In the genomic region with DNA sequence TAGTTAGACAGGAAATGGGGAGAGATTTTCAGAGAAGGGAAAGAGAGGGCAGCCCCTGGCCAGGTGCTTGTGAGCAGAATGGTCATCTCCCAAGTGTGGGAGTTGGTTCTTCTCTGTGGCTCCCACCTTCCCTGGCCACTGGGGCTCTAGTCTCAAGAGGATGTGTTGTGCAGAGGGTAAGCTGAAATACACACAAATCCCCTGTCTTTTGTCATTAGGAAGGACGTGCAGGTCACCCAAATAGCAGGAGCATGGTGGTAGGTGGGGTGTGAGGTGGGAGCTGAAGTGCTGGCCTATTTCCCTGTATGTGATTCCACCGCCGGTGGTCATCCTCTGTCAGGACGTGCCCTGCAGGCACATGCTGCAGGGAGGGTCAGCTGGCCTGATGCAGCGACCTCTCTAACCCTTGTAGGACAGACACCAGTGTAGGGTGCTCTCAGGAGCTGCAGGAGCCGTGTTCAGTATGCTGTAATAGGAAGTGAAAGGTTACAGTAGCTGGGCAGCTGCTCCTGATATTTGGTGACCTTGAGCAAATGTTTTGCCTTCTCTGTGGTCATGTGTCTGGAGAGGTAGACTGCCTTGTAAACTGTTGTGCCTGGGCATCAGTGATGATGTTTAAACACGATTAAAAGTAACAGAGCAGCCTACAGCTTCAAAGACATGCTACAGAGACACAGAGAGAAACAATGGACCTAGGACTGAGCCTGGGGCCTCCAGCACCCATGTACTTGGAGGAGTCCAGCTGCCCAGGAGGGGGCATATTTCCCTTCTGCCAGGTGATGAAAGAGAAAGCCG, we compare ENCODE assay signal across 1 cellular context.
A peak's percentile ranks its signal among the peaks of the same experiment; 100 is the strongest.
TF ChIP-seq lines count a peak whose summit lies in the region.

No MANE protein-coding gene starts in this region.

TF ChIP-seq in HepG2, 621 proteins besides CTCF, POLR2A, EP300 and RAD21 (continued from another document and continues in another):
- TF ChIP-seq, protein P1, sequence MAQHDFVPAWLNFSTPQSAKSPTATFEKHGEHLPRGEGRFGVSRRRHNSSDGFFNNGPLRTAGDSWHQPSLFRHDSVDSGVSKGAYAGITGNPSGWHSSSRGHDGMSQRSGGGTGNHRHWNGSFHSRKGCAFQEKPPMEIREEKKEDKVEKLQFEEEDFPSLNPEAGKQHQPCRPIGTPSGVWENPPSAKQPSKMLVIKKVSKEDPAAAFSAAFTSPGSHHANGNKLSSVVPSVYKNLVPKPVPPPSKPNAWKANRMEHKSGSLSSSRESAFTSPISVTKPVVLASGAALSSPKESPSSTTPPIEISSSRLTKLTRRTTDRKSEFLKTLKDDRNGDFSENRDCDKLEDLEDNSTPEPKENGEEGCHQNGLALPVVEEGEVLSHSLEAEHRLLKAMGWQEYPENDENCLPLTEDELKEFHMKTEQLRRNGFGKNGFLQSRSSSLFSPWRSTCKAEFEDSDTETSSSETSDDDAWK (CRISPR knock-in tag; IDR thresholded peaks at IDR 0.05) = no peak
- TF ChIP-seq, protein P2, sequence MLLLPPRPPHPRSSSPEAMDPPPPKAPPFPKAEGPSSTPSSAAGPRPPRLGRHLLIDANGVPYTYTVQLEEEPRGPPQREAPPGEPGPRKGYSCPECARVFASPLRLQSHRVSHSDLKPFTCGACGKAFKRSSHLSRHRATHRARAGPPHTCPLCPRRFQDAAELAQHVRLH (CRISPR knock-in tag; IDR thresholded peaks at IDR 0.05; ENCODE audit: borderline replicate concordance, low read depth) = peak; percentile 94; the same call in 1 of the 2 replicates
- TF ChIP-seq MAF1 (CRISPR knock-in tag; IDR thresholded peaks at IDR 0.05; ENCODE audit: borderline replicate concordance) = no peak
- TF ChIP-seq ZNF430 (CRISPR knock-in tag; IDR thresholded peaks at IDR 0.05) = no peak
- peak; percentile 58; the same call in 1 of the 2 replicates for TF ChIP-seq YEATS4 (CRISPR knock-in tag; IDR thresholded peaks at IDR 0.05; ENCODE audit: borderline replicate concordance)
- TF ChIP-seq RORA (CRISPR knock-in tag; IDR thresholded peaks at IDR 0.05) = no peak
- TF ChIP-seq, protein P3, sequence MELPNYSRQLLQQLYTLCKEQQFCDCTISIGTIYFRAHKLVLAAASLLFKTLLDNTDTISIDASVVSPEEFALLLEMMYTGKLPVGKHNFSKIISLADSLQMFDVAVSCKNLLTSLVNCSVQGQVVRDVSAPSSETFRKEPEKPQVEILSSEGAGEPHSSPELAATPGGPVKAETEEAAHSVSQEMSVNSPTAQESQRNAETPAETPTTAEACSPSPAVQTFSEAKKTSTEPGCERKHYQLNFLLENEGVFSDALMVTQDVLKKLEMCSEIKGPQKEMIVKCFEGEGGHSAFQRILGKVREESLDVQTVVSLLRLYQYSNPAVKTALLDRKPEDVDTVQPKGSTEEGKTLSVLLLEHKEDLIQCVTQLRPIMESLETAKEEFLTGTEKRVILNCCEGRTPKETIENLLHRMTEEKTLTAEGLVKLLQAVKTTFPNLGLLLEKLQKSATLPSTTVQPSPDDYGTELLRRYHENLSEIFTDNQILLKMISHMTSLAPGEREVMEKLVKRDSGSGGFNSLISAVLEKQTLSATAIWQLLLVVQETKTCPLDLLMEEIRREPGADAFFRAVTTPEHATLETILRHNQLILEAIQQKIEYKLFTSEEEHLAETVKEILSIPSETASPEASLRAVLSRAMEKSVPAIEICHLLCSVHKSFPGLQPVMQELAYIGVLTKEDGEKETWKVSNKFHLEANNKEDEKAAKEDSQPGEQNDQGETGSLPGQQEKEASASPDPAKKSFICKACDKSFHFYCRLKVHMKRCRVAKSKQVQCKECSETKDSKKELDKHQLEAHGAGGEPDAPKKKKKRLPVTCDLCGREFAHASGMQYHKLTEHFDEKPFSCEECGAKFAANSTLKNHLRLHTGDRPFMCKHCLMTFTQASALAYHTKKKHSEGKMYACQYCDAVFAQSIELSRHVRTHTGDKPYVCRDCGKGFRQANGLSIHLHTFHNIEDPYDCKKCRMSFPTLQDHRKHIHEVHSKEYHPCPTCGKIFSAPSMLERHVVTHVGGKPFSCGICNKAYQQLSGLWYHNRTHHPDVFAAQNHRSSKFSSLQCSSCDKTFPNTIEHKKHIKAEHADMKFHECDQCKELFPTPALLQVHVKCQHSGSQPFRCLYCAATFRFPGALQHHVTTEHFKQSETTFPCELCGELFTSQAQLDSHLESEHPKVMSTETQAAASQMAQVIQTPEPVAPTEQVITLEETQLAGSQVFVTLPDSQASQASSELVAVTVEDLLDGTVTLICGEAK (IDR thresholded peaks at IDR 0.05) = no peak
- TF ChIP-seq, protein P3 (CRISPR knock-in tag; IDR thresholded peaks at IDR 0.05) = no peak
- no peak for TF ChIP-seq HMGA1 (CRISPR knock-in tag; conservative IDR thresholded peaks at IDR 0.05)
- TF ChIP-seq ZNF484 (CRISPR knock-in tag; IDR thresholded peaks at IDR 0.05; ENCODE audit: borderline replicate concordance, low read depth) = no peak
- no peak for TF ChIP-seq SMARCE1 (IDR thresholded peaks at IDR 0.05; ENCODE audit: borderline replicate concordance)
- TF ChIP-seq ZNF615 (CRISPR knock-in tag; IDR thresholded peaks at IDR 0.05; ENCODE audit: borderline replicate concordance) = no peak
- TF ChIP-seq FOXM1 (CRISPR knock-in tag; IDR thresholded peaks at IDR 0.05) = no peak
- no peak for TF ChIP-seq FOXO4 (CRISPR knock-in tag; conservative IDR thresholded peaks at IDR 0.05)
- 0 out of 2 replicates have a peak, but pooled peaks have one; percentile 44 for TF ChIP-seq AHR (CRISPR knock-in tag; IDR thresholded peaks at IDR 0.05)
- TF ChIP-seq ETV5 (CRISPR knock-in tag; IDR thresholded peaks at IDR 0.05; ENCODE audit: borderline replicate concordance) = peak; percentile 83
- TF ChIP-seq ZNF713 (CRISPR knock-in tag; IDR thresholded peaks at IDR 0.05) = no peak
- no peak for TF ChIP-seq ZBTB46 (CRISPR knock-in tag; IDR thresholded peaks at IDR 0.05; ENCODE audit: borderline replicate concordance)
- TF ChIP-seq ZNF281 (CRISPR knock-in tag; IDR thresholded peaks at IDR 0.05; ENCODE audit: borderline replicate concordance) = peak; percentile 43; the same call in 1 of the 2 replicates
- TF ChIP-seq ATF6 (CRISPR knock-in tag; conservative IDR thresholded peaks at IDR 0.05) = no peak
- peak; percentile 88; the same call in 1 of the 2 replicates for TF ChIP-seq FOXK1 (CRISPR knock-in tag; IDR thresholded peaks at IDR 0.05; ENCODE audit: borderline replicate concordance, low read depth)
- TF ChIP-seq, protein P4, sequence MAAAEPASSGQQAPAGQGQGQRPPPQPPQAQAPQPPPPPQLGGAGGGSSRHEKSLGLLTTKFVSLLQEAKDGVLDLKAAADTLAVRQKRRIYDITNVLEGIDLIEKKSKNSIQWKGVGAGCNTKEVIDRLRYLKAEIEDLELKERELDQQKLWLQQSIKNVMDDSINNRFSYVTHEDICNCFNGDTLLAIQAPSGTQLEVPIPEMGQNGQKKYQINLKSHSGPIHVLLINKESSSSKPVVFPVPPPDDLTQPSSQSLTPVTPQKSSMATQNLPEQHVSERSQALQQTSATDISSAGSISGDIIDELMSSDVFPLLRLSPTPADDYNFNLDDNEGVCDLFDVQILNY (CRISPR knock-in tag; conservative IDR thresholded peaks at IDR 0.05) = no peak
- TF ChIP-seq RXRB (CRISPR knock-in tag; IDR thresholded peaks at IDR 0.05; ENCODE audit: borderline replicate concordance) = peak; percentile 97
- no peak for TF ChIP-seq JUNB (CRISPR knock-in tag; IDR thresholded peaks at IDR 0.05; ENCODE audit: borderline replicate concordance)
- TF ChIP-seq GABPA (IDR thresholded peaks at IDR 0.05; ENCODE audit: low read depth, low read length) = no peak
- peak; percentile 55 for TF ChIP-seq GABPA (CRISPR knock-in tag; IDR thresholded peaks at IDR 0.05; ENCODE audit: low read depth)
- TF ChIP-seq MTERF4 (CRISPR knock-in tag; IDR thresholded peaks at IDR 0.05) = no peak
- TF ChIP-seq ZNF383 (CRISPR knock-in tag; IDR thresholded peaks at IDR 0.05; ENCODE audit: borderline replicate concordance) = no peak
- TF ChIP-seq SATB2 (CRISPR knock-in tag; IDR thresholded peaks at IDR 0.05) = no peak
